28 cellular contexts compared by ENCODE assay signal in the genomic region with DNA sequence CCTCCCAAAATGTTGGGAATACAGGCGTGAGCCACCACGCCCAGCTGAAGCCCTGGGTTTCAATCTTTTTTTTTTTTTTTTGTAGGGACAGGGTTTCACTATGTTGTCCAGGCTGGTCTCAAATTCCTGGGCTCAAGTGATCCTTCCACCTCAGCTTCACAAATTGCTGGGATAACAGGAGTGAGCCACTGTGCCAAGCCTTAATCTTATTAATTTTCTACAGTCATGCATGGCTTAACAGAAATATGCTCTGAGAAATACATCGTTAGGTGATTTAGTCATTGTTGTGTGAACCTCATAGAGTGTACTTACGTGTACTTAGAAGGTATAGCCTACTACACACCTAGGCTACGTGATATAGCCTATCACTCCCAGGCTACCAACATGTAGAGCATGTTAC. TPM values are rescaled to one million over a fixed set of nuclear protein-coding genes. Genes with fewer than 3 reads are reported as not detected.
"Had no signal": no experiment of that assay in that cellular context is flagged by ENCODE, and none has a peak within 500 bp of the region (broad histone marks: within the 10 kb centered on the region; RNA-seq: fewer than 3 reads in every experiment).

No MANE protein-coding gene starts in this region.

- FAIRE-seq: endometrium, endothelial cell of umbilical vein, frontal cortex had no signal

- ATAC-seq: activated CD4-positive, alpha-beta T cell treated with anti-CD3 and anti-CD28 coated beads for 36 hours; activated CD8-positive, alpha-beta memory T cell treated with anti-CD3 and anti-CD28 coated beads, Interleukin-2, amount 10 ng/mL, durations not matched to agents 7 days and 5 days; activated CD8-positive, alpha-beta T cell treated with anti-CD3 and anti-CD28 coated beads, Interleukin-2, amount 10 ng/mL, durations not matched to agents 7 days and 5 days; activated naive CD4-positive, alpha-beta T cell treated with anti-CD3 and anti-CD28 coated beads, Interleukin-2, amount 50 U/mL, for 72 hours; heart left ventricle; T-helper 17 cell had no signal

- DNase-seq: activated CD4-positive, alpha-beta memory T cell treated with anti-CD3 and anti-CD28 coated beads for 36 hours; activated CD4-positive, alpha-beta T cell treated with anti-CD3 and anti-CD28 coated beads for 36 hours; activated CD4-positive, alpha-beta T cell treated with anti-CD3 and anti-CD28 coated beads, Interleukin-2, amount 10 ng/mL, durations not matched to agents 24 days and 14 days; activated CD4-positive, CD25-positive, alpha-beta regulatory T cell; activated CD4-positive, CD25-positive, alpha-beta regulatory T cell treated with anti-CD3 and anti-CD28 coated beads, Interleukin-2, amount 50 U/mL, for 72 hours; activated CD8-positive, alpha-beta memory T cell treated with anti-CD3 and anti-CD28 coated beads, Interleukin-2, amount 10 ng/mL, durations not matched to agents 7 days and 5 days; activated CD8-positive, alpha-beta memory T cell treated with anti-CD3 and anti-CD28 coated beads, Interleukin-2, amount 50 U/mL, for 4 hours; activated CD8-positive, alpha-beta T cell treated with anti-CD3 and anti-CD28 coated beads, Interleukin-2, amount 10 ng/mL, durations not matched to agents 7 days and 5 days; activated gamma-delta T cell; activated naive CD4-positive, alpha-beta T cell; activated naive CD4-positive, alpha-beta T cell treated with anti-CD3 and anti-CD28 coated beads, Interleukin-2, amount 10 ng/mL, durations not matched to agents 7 days and 5 days; activated naive CD8-positive, alpha-beta T cell treated with anti-CD3 and anti-CD28 coated beads, Interleukin-2, amount 10 ng/mL, durations not matched to agents 7 days and 5 days; activated T-cell treated with anti-CD3 and anti-CD28 coated beads, Interleukin-2, amount 50 U/mL, for 1 hour; activated T-cell treated with anti-CD3 and anti-CD28 coated beads, Interleukin-2, amount 50 U/mL, for 48 hours; central memory CD4-positive, alpha-beta T cell; cerebellar nuclear complex; colonic mucosa; effector CD8-positive, alpha-beta T cell; foreskin fibroblast; glutamatergic neuron; heart left ventricle; T-helper 1 cell; T-helper 17 cell; T1000 had no signal

RNA-seq across cellular contexts. Expression of a gene that starts 31.0 kb away (rescaled TPM):
- total RNA-seq: activated naive CD8-positive, alpha-beta T cell treated with anti-CD3 and anti-CD28 coated beads, Interleukin-2, amount 10 ng/mL, durations not matched to agents 7 days and 5 days had no signal
